ENCODE assay signal across 29 cellular contexts in genomic region chr6:15781890-15782289, GRCh38.
"Had no signal": no experiment of that assay in that cellular context is flagged by ENCODE, and none has a peak within 500 bp of the region (broad histone marks: within the 10 kb centered on the region; RNA-seq: fewer than 3 reads in every experiment).

No MANE protein-coding gene starts in this region.

- H3K4me1 ChIP-seq: parathyroid adenoma, psoas muscle, right lobe of liver, sigmoid colon, spleen, suprapubic skin, testis, tibial artery, upper lobe of right lung, uterus had no signal

- H3K36me3 ChIP-seq: ovary, right lobe of liver, sigmoid colon, spleen, suprapubic skin, tibial artery, transverse colon, upper lobe of right lung, uterus had no signal

- DNase-seq: naive thymus-derived CD8-positive, alpha-beta T cell; nephron progenitor cell; occipital lobe; ovary; posterior cingulate gyrus; psoas muscle; right cardiac atrium; right lobe of liver; sigmoid colon; spleen; stimulated activated CD4-positive, alpha-beta T cell treated with anti-CD3 and anti-CD28 coated beads, Interleukin-12 subunit alpha, Interleukin-12 subunit beta, amount 100 ng/mL, for 4 hours; stimulated activated CD4-positive, alpha-beta T cell treated with anti-CD3 and anti-CD28 coated beads, Interleukin-1b, Interleukin-23, amount 100 ng/mL, for 48 hours; stimulated activated CD4-positive, alpha-beta T cell treated with anti-CD3 and anti-CD28 coated beads, Interleukin-4, amount 100 ng/mL, for 1 hour; stimulated activated CD4-positive, alpha-beta T cell treated with anti-CD3 and anti-CD28 coated beads, Interleukin-4, amount 100 ng/mL, for 4 hours; stimulated activated CD8-positive, alpha-beta memory T cell treated with anti-CD3 and anti-CD28 coated beads, Interleukin-4, amount 100 ng/mL, for 48 hours; stimulated activated naive CD4-positive, alpha-beta T cell; stimulated activated naive CD8-positive, alpha-beta T cell treated with anti-CD3 and anti-CD28 coated beads, Interleukin-15, amount 100 ng/mL, for 72 hours; stimulated activated naive CD8-positive, alpha-beta T cell treated with anti-CD3 and anti-CD28 coated beads, Interleukin-15, Interleukin-2, amounts not matched to agents 100 U/mL and 50 U/mL, for 24 hours; substantia nigra; testis; tibial artery; transverse colon; upper lobe of right lung; uterus had no signal

- H3K4me3 ChIP-seq: ovary, psoas muscle, right lobe of liver, sigmoid colon, smooth muscle cell, spleen, suprapubic skin, testis, tibial artery, transverse colon, upper lobe of right lung, uterus had no signal

- H3K9me3 ChIP-seq: ovary, psoas muscle, right lobe of liver, sigmoid colon, spleen, suprapubic skin, testis, tibial artery, transverse colon, upper lobe of right lung, uterus had no signal

- ATAC-seq: naive thymus-derived CD8-positive, alpha-beta T cell; natural killer cell treated with Interleukin-12 subunit alpha and Interleukin-12 subunit beta and Interleukin-15 and Interleukin-18, amount 100 ng/mL, for 72 hours; psoas muscle; right cardiac atrium; stimulated activated memory B cell treated with anti-CD40 and anti-IgM and Interleukin-4, amounts not matched to agents 10 μg/mL and 1 μg/mL and 100 μg/mL, for 72 hours; stimulated activated naive CD8-positive, alpha-beta T cell treated with anti-CD3 and anti-CD28 coated beads, Interleukin-15, amount 100 ng/mL, for 72 hours; stimulated activated naive CD8-positive, alpha-beta T cell treated with anti-CD3 and anti-CD28 coated beads, Interleukin-15, Interleukin-2, amounts not matched to agents 100 U/mL and 50 U/mL, for 24 hours; upper lobe of right lung had no signal
